Comparison of ENCODE assay signal across 1 cellular context in the genomic region with DNA sequence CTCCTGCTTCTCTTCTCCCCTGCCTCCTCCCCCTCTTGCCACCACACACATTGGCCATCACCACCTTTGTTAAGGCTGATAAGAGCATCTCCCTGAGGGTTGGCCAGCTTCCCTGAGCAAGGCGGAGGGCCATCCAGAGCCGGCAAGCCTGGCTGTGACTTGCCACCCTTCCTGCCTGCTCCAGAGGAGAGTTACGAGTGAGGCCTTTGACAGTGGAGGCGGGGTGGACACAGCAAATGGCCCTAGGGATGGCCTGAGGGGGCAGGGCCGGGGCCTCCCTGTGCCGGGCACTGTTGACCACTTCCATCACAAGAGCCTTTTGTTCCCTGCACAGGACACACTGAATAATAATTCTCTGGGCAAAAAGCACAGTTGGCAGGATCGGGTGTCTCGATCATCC.
TF ChIP-seq lines count a peak whose summit lies in the region.

No MANE protein-coding gene starts in this region.

TF ChIP-seq in GM23338, 12 proteins besides CTCF, POLR2A, EP300 and RAD21 (continued from another document):
- TF ChIP-seq, protein P1, sequence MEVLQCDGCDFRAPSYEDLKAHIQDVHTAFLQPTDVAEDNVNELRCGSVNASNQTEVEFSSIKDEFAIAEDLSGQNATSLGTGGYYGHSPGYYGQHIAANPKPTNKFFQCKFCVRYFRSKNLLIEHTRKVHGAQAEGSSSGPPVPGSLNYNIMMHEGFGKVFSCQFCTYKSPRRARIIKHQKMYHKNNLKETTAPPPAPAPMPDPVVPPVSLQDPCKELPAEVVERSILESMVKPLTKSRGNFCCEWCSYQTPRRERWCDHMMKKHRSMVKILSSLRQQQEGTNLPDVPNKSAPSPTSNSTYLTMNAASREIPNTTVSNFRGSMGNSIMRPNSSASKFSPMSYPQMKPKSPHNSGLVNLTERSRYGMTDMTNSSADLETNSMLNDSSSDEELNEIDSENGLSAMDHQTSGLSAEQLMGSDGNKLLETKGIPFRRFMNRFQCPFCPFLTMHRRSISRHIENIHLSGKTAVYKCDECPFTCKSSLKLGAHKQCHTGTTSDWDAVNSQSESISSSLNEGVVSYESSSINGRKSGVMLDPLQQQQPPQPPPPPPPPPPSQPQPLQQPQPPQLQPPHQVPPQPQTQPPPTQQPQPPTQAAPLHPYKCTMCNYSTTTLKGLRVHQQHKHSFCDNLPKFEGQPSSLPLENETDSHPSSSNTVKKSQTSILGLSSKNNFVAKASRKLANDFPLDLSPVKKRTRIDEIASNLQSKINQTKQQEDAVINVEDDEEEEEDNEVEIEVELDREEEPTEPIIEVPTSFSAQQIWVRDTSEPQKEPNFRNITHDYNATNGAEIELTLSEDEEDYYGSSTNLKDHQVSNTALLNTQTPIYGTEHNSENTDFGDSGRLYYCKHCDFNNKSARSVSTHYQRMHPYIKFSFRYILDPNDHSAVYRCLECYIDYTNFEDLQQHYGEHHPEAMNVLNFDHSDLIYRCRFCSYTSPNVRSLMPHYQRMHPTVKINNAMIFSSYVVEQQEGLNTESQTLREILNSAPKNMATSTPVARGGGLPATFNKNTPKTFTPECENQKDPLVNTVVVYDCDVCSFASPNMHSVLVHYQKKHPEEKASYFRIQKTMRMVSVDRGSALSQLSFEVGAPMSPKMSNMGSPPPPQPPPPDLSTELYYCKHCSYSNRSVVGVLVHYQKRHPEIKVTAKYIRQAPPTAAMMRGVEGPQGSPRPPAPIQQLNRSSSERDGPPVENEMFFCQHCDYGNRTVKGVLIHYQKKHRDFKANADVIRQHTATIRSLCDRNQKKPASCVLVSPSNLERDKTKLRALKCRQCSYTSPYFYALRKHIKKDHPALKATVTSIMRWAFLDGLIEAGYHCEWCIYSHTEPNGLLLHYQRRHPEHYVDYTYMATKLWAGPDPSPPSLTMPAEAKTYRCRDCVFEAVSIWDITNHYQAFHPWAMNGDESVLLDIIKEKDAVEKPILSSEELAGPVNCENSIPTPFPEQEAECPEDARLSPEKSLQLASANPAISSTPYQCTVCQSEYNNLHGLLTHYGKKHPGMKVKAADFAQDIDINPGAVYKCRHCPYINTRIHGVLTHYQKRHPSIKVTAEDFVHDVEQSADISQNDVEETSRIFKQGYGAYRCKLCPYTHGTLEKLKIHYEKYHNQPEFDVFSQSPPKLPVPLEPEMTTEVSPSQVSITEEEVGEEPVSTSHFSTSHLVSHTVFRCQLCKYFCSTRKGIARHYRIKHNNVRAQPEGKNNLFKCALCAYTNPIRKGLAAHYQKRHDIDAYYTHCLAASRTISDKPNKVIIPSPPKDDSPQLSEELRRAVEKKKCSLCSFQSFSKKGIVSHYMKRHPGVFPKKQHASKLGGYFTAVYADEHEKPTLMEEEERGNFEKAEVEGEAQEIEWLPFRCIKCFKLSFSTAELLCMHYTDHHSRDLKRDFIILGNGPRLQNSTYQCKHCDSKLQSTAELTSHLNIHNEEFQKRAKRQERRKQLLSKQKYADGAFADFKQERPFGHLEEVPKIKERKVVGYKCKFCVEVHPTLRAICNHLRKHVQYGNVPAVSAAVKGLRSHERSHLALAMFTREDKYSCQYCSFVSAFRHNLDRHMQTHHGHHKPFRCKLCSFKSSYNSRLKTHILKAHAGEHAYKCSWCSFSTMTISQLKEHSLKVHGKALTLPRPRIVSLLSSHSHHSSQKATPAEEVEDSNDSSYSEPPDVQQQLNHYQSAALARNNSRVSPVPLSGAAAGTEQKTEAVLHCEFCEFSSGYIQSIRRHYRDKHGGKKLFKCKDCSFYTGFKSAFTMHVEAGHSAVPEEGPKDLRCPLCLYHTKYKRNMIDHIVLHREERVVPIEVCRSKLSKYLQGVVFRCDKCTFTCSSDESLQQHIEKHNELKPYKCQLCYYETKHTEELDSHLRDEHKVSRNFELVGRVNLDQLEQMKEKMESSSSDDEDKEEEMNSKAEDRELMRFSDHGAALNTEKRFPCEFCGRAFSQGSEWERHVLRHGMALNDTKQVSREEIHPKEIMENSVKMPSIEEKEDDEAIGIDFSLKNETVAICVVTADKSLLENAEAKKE (CRISPR knock-in tag; IDR thresholded peaks at IDR 0.05) = no peak
- TF ChIP-seq, protein P2, sequence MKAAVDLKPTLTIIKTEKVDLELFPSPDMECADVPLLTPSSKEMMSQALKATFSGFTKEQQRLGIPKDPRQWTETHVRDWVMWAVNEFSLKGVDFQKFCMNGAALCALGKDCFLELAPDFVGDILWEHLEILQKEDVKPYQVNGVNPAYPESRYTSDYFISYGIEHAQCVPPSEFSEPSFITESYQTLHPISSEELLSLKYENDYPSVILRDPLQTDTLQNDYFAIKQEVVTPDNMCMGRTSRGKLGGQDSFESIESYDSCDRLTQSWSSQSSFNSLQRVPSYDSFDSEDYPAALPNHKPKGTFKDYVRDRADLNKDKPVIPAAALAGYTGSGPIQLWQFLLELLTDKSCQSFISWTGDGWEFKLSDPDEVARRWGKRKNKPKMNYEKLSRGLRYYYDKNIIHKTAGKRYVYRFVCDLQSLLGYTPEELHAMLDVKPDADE (IDR thresholded peaks at IDR 0.05) = no peak
- TF ChIP-seq EZH2 (IDR thresholded peaks at IDR 0.05; ENCODE audit: low read depth, unreplicated experiment) = no peak
